In genomic region chr2:109646961-109647360, GRCh38 we compare ENCODE assay signal across 13 cellular contexts.
"Had no signal": no experiment of that assay in that cellular context is flagged by ENCODE, and none has a peak within 500 bp of the region (broad histone marks: within the 10 kb centered on the region; RNA-seq: fewer than 3 reads in every experiment).

No MANE protein-coding gene starts in this region.

- H3K4me3 ChIP-seq: body of pancreas, colonic mucosa, lung, suprapubic skin, upper lobe of left lung had no signal

- H3K9me3 ChIP-seq: body of pancreas, colonic mucosa, suprapubic skin, upper lobe of left lung had no signal

- DNase-seq: activated CD4-positive, alpha-beta T cell treated with anti-CD3 and anti-CD28 coated beads for 36 hours; activated CD4-positive, alpha-beta T cell treated with anti-CD3 and anti-CD28 coated beads, Interleukin-2, amount 50 U/mL, for 48 hours; activated gamma-delta T cell; body of pancreas; caudate nucleus; colonic mucosa; erythroblast; midbrain; retina; stimulated activated naive CD8-positive, alpha-beta T cell treated with anti-CD3 and anti-CD28 coated beads, Interleukin-15, amount 100 ng/mL, for 72 hours; upper lobe of left lung had no signal

- H3K27ac ChIP-seq: body of pancreas, colonic mucosa, upper lobe of left lung had no signal

- H3K36me3 ChIP-seq: colonic mucosa, suprapubic skin, upper lobe of left lung had no signal

- H3K27me3 ChIP-seq: body of pancreas, colonic mucosa, suprapubic skin, upper lobe of left lung had no signal
